ENCODE assay signal across 20 cellular contexts in the genomic region with DNA sequence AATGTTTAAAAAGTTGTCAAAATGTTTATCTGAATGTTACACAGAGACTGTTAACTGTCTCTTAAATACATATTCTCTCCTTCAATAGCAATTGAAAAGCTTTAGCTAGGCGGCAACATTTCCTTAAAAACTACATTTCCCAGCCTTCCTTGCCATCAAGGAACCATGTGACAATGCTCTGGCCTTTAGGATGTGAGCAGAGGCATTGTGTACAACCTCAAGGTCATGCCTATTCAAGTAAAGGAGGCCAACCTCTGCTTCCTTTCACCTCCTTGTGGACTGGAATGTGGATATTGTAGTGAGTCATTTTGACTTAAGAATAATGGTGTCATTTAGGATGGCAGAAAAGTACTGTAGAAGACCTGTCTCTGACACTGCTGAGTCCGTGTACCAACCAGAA. TPM values are rescaled to one million over a fixed set of nuclear protein-coding genes. Genes with fewer than 3 reads are reported as not detected.
DNase-seq lines count a peak whose midpoint lies in the region; ATAC-seq, FAIRE-seq and TF ChIP-seq lines count a peak whose summit lies in the region.
"Had no signal": no experiment of that assay in that cellular context is flagged by ENCODE, and none has a peak within 500 bp of the region (broad histone marks: within the 10 kb centered on the region; RNA-seq: fewer than 3 reads in every experiment).

No MANE protein-coding gene starts in this region.

- H3K4me2 ChIP-seq in Karpas-422 (ENCODE audit: low read depth, low read length, poor library complexity, severe bottlenecking) (peak overlapping the region; percentile 35), neuronal stem cell (ENCODE audit: insufficient read depth, low read length, poor library complexity, severe bottlenecking) (no peak overlapping the region)

- FAIRE-seq in H54 (lab: Jason Lieb, UNC) (peak; percentile 84), bronchial epithelial cell (lab: Jason Lieb, UNC) (no peak)

- TF ChIP-seq CTCF in bronchial epithelial cell (IDR thresholded peaks at IDR 0.05; ENCODE audit: insufficient read depth, low read length, severe bottlenecking) = no peak

- H3K4me3 Mint-ChIP-seq in naive thymus-derived CD8-positive, alpha-beta T cell = no peak overlapping the region
- H3K4me3 Mint-ChIP-seq: activated naive CD8-positive, alpha-beta T cell; activated T-cell treated with anti-CD3 and anti-CD28 coated beads, Interleukin-2, amount 50 U/mL, for 4 hours; memory B cell had no signal

- peaks cover 0 to 2% (median 0%) of the 10 kb centered on the region in 5 donors for H3K27me3 Mint-ChIP-seq in naive thymus-derived CD8-positive, alpha-beta T cell
- H3K27me3 Mint-ChIP-seq: activated naive CD8-positive, alpha-beta T cell; memory B cell had no signal

- DNase-seq in H54 (ENCODE audit: insufficient read length, low spot score) (peak; percentile 23), Karpas-422 (peak; percentile 74), bronchial epithelial cell (ENCODE audit: low read depth) (peak; percentile 56), neuronal stem cell (ENCODE audit: low spot score) (no peak)
- DNase-seq in activated CD4-positive, alpha-beta T cell treated with anti-CD3 and anti-CD28 coated beads, Interleukin-2, amount 50 U/mL, for 4 hours = no peak
- no peak for DNase-seq in naive thymus-derived CD8-positive, alpha-beta T cell
- DNase-seq: activated CD4-positive, alpha-beta T cell treated with anti-CD3 and anti-CD28 coated beads, Interleukin-2, amount 50 U/mL, for 48 hours; activated T-cell treated with anti-CD3 and anti-CD28 coated beads, Interleukin-2, amount 50 U/mL, for 4 hours; DMS79 treated with DMSO at 0.1 percent for 48 hours; effector CD8-positive, alpha-beta T cell; Kasumi-1; NCI-H187; NCI-H446 treated with DMSO at 0.1 percent for 48 hours; tibial artery had no signal

- no peak overlapping the region for H3K14ac ChIP-seq in neuronal stem cell (ENCODE audit: low read length)

- no peak overlapping the region for H3K18ac ChIP-seq in neuronal stem cell (ENCODE audit: low read length)

- H3K27me3 ChIP-seq in Karpas-422 (ENCODE audit: low read length) = no peaks in the 10 kb centered on the region
- H3K27me3 ChIP-seq in bronchial epithelial cell (ENCODE audit: control insufficient read depth, insufficient read depth, low read length) = no peaks in the 10 kb centered on the region
- H3K27me3 ChIP-seq in neuronal stem cell (ENCODE audit: control insufficient read depth in 3 of 3, insufficient read depth in 3 of 3, low read depth in 1 of 3, low read length in 3 of 3) = no peaks in the 10 kb centered on the region
- H3K27me3 ChIP-seq: tibial artery had no signal

- H3K4me1 Mint-ChIP-seq in naive thymus-derived CD8-positive, alpha-beta T cell = no peaks in the 10 kb centered on the region
- H3K4me1 Mint-ChIP-seq: memory B cell had no signal

- H3K79me1 ChIP-seq in neuronal stem cell (ENCODE audit: low read depth, low read length) = no peaks in the 10 kb centered on the region

- no peaks in the 10 kb centered on the region for H3K36me3 Mint-ChIP-seq in naive thymus-derived CD8-positive, alpha-beta T cell
- H3K36me3 Mint-ChIP-seq: activated naive CD8-positive, alpha-beta T cell; memory B cell had no signal

- H4K91ac ChIP-seq in neuronal stem cell (ENCODE audit: low read depth, low read length, poor library complexity) = no peak overlapping the region

- no peak overlapping the region for H4K8ac ChIP-seq in neuronal stem cell (ENCODE audit: low read depth, low read length)

- H3K36me3 ChIP-seq in Karpas-422 (ENCODE audit: insufficient read depth, low read length) = no peaks in the 10 kb centered on the region; the same call in 1 of the 2 replicates
- no peaks in the 10 kb centered on the region for H3K36me3 ChIP-seq in bronchial epithelial cell (ENCODE audit: control insufficient read depth, insufficient read depth, low read length)
- no peaks in the 10 kb centered on the region for H3K36me3 ChIP-seq in neuronal stem cell (replicated peaks in 1 of 2; ENCODE audit: control insufficient read depth in 2 of 2, insufficient read depth in 2 of 2, low read length in 2 of 2)
- H3K36me3 ChIP-seq: tibial artery had no signal

- no peak overlapping the region for H3K27ac Mint-ChIP-seq in naive thymus-derived CD8-positive, alpha-beta T cell
- H3K27ac Mint-ChIP-seq: activated naive CD8-positive, alpha-beta T cell; memory B cell had no signal

- no CpG with 5 or more reads among the region's 2 CpGs for WGBS in neuronal stem cell (ENCODE audit: extremely low coverage in 2 of 2, insufficient read length in 2 of 2, insufficient replicate concordance in 1 of 2), 2 donors

- TF ChIP-seq POLR2A in H54 (IDR thresholded peaks at IDR 0.05; ENCODE audit: low read depth, low read length) = no peak

- no peak overlapping the region for H3K4me3 ChIP-seq in Karpas-422 (ENCODE audit: low read length)
- no peak overlapping the region for H3K4me3 ChIP-seq in bronchial epithelial cell (ENCODE audit: low read depth, low read length)
- no peak overlapping the region for H3K4me3 ChIP-seq in neuronal stem cell (ENCODE audit: low read length in 2 of 2)
- H3K4me3 ChIP-seq: SK-N-MC, tibial artery had no signal

- no peak overlapping the region for H3K23ac ChIP-seq in neuronal stem cell (ENCODE audit: low read depth, low read length, poor library complexity)

- no peak overlapping the region for H3K4ac ChIP-seq in neuronal stem cell (ENCODE audit: low read length)

- no peaks in the 10 kb centered on the region for H3K9me2 ChIP-seq in Karpas-422 (replicated peaks; ENCODE audit: insufficient read depth, low read length)

- no peak for ATAC-seq in HG03469 (IDR thresholded peaks at IDR 0.05; ENCODE audit: unreplicated experiment)
- no peak for ATAC-seq in naive thymus-derived CD8-positive, alpha-beta T cell
- ATAC-seq: activated T-cell treated with anti-CD3 and anti-CD28 coated beads, Interleukin-2, amount 50 U/mL, for 4 hours had no signal

- H2BK5ac ChIP-seq in neuronal stem cell (ENCODE audit: low read length) = no peak overlapping the region

- H3K27ac ChIP-seq in Karpas-422 (ENCODE audit: low read length) = 0 out of 2 replicates have a peak overlapping the region, but pooled peaks have one; percentile 12
- no peak overlapping the region for H3K27ac ChIP-seq in neuronal stem cell (replicated peaks; ENCODE audit: low read length)
- H3K27ac ChIP-seq: C4-2B, SK-N-MC, tibial artery had no signal

- H3K9ac ChIP-seq in Karpas-422 (ENCODE audit: low read length) (no peak overlapping the region), neuronal stem cell (ENCODE audit: low read depth, low read length, poor library complexity) (no peak overlapping the region)

- no peak overlapping the region for H2BK15ac ChIP-seq in neuronal stem cell (ENCODE audit: low read length)

- H2AFZ ChIP-seq in Karpas-422 (ENCODE audit: low read length) (peak overlapping the region; percentile 73), neuronal stem cell (ENCODE audit: low read length) (peak overlapping the region; percentile 2)

- H4K20me1 ChIP-seq in Karpas-422 (ENCODE audit: insufficient read depth, low read depth, low read length) = no peaks in the 10 kb centered on the region

- no peak overlapping the region for H2BK120ac ChIP-seq in neuronal stem cell (ENCODE audit: low read depth, low read length)

- POLR2A ChIA-PET in naive thymus-derived CD8-positive, alpha-beta T cell (lab: Charles Lee) = no interaction called here

- no peaks in the 10 kb centered on the region for H3K79me2 ChIP-seq in Karpas-422 (ENCODE audit: low read length)

- H3K9me3 ChIP-seq in Karpas-422 (ENCODE audit: low read length) (no peaks in the 10 kb centered on the region), neuronal stem cell (replicated peaks in 1 of 2; ENCODE audit: control insufficient read depth in 2 of 2, insufficient read depth in 1 of 2, low read depth in 1 of 2, low read length in 2 of 2) (no peaks in the 10 kb centered on the region)
- H3K9me3 ChIP-seq: tibial artery had no signal

- no peak overlapping the region for H2BK12ac ChIP-seq in neuronal stem cell (ENCODE audit: low read length)

- peaks cover 0 to 11% (median 0%) of the 10 kb centered on the region in 9 donors for H3K9me3 Mint-ChIP-seq in naive thymus-derived CD8-positive, alpha-beta T cell
- H3K9me3 Mint-ChIP-seq: activated T-cell treated with anti-CD3 and anti-CD28 coated beads, Interleukin-2, amount 50 U/mL, for 4 hours had no signal

- H3K4me1 ChIP-seq in Karpas-422 (ENCODE audit: low read length) = peaks cover 61% of the 10 kb centered on the region
- no peaks in the 10 kb centered on the region for H3K4me1 ChIP-seq in neuronal stem cell (ENCODE audit: control insufficient read depth in 2 of 2, insufficient read depth in 1 of 2, low read depth in 1 of 2, low read length in 2 of 2)
- H3K4me1 ChIP-seq: tibial artery had no signal

- H2AK5ac ChIP-seq in neuronal stem cell (ENCODE audit: low read depth, low read length) = no peak overlapping the region

RNA-seq across cellular contexts. Expression of a gene that starts 23.7 kb away (rescaled TPM):
- not detected in 2 replicates for total RNA-seq in Karpas-422 (2014; rRNA removed; shearing (Covaris generic); ENCODE audit: low replicate concordance)
- total RNA-seq in bronchial epithelial cell = not detected in 2 replicates
- polyA plus RNA-seq in neuronal stem cell (2013, experiment 1 of 2) = not detected
- not detected for polyA plus RNA-seq in neuronal stem cell (2013, experiment 2 of 2)
- total RNA-seq in naive thymus-derived CD8-positive, alpha-beta T cell = not detected
- not detected for polyA plus RNA-seq in naive thymus-derived CD8-positive, alpha-beta T cell
- total RNA-seq: activated T-cell treated with anti-CD3 and anti-CD28 coated beads, Interleukin-2, amount 50 U/mL, for 4 hours had no signal
- polyA plus RNA-seq: neural cell had no signal

Comparison
In these comparisons a context has a peak if more than half of its experiments do, and no peak if none do; other contexts are left out.
1. DNase-seq: peak in H54 (single experiment), Karpas-422 (single experiment) and bronchial epithelial cell (single experiment); none in neuronal stem cell (single experiment), activated CD4-positive, alpha-beta T cell treated with anti-CD3 and anti-CD28 coated beads, Interleukin-2, amount 50 U/mL, for 4 hours (0 of 2) and naive thymus-derived CD8-positive, alpha-beta T cell (0 of 10).